14 cellular contexts compared by ENCODE assay signal in the genomic region with DNA sequence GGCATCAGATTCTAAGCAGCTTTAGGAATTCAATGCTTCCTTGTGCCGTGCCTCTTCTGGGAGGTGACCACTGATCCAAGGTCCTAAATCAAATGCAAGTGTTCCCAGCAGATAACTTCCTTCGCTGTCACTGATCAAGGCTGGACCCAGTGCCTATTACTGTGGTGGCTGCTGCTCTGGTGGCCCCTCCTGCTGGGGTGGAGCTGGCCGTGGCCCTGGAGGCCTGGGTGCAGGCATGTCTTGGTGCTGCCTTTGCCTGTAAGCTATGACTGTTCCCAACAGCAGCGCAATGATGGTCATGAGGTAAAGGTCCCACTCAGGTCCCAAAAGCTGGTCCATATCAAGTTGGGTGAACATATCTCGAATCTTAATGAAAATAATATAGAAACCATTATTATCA. TPM values are rescaled to one million over a fixed set of nuclear protein-coding genes. Genes with fewer than 3 reads are reported as not detected.
DNase-seq lines count a peak whose midpoint lies in the region; ATAC-seq lines count a peak whose summit lies in the region.
"Had no signal": no experiment of that assay in that cellular context is flagged by ENCODE, and none has a peak within 500 bp of the region (broad histone marks: within the 10 kb centered on the region; RNA-seq: fewer than 3 reads in every experiment).

No MANE protein-coding gene starts in this region.

- H3K4me1 ChIP-seq in naive thymus-derived CD4-positive, alpha-beta T cell (ENCODE audit: control insufficient read depth in 2 of 2, insufficient read depth in 2 of 2, low read length in 2 of 2) = peaks cover 12 to 14% of the 10 kb centered on the region in 2 donors
- H3K4me1 ChIP-seq: HAP-1 had no signal

- H3K27ac Mint-ChIP-seq in activated naive CD8-positive, alpha-beta T cell treated with anti-CD3 and anti-CD28 coated beads, Interleukin-2, amount 50 U/mL, for 24 hours = peak overlapping the region; percentile 35
- H3K27ac Mint-ChIP-seq in activated naive CD8-positive, alpha-beta T cell treated with anti-CD3 and anti-CD28 coated beads for 36 hours = no peak overlapping the region
- H3K27ac Mint-ChIP-seq in T-cell = peak overlapping the region; percentile 15 to 28
- peak overlapping the region in 5 of 9 donors; percentile 2 to 72 (median 36) for H3K27ac Mint-ChIP-seq in naive thymus-derived CD4-positive, alpha-beta T cell

- no peak for ATAC-seq in activated naive CD8-positive, alpha-beta T cell treated with anti-CD3 and anti-CD28 coated beads, Interleukin-2, amount 50 U/mL, for 24 hours
- no peak for ATAC-seq in T-cell (replicated peaks in 1 of 4)
- ATAC-seq in naive thymus-derived CD4-positive, alpha-beta T cell = no peak
- no peak for ATAC-seq in GM19035 (IDR thresholded peaks at IDR 0.05; ENCODE audit: unreplicated experiment)
- ATAC-seq: GM12878 had no signal

- no peaks in the 10 kb centered on the region for H3K27me3 Mint-ChIP-seq in activated naive CD8-positive, alpha-beta T cell treated with anti-CD3 and anti-CD28 coated beads, Interleukin-2, amount 50 U/mL, for 24 hours
- H3K27me3 Mint-ChIP-seq in activated naive CD8-positive, alpha-beta T cell treated with anti-CD3 and anti-CD28 coated beads for 36 hours = no peaks in the 10 kb centered on the region
- no peaks in the 10 kb centered on the region for H3K27me3 Mint-ChIP-seq in T-cell
- no peaks in the 10 kb centered on the region for H3K27me3 Mint-ChIP-seq in naive thymus-derived CD4-positive, alpha-beta T cell
- H3K27me3 Mint-ChIP-seq: CD4-positive, CD25-positive, alpha-beta regulatory T cell had no signal

- no peak overlapping the region for H3K27ac ChIP-seq in naive thymus-derived CD4-positive, alpha-beta T cell (ENCODE audit: low read depth, low read length)
- H3K27ac ChIP-seq: BLaER1 treated with 17β-estradiol and CSF1 and Interleukin-3, amounts not matched to agents 10 nM and 100 nM had no signal

- no peak overlapping the region for H3K4me3 ChIP-seq in naive thymus-derived CD4-positive, alpha-beta T cell (ENCODE audit: low read length)
- H3K4me3 ChIP-seq: BLaER1 treated with 17β-estradiol and CSF1 and Interleukin-3, amounts not matched to agents 10 nM and 100 nM; GM12878; HAP-1 had no signal

- POLR2A ChIA-PET in T-cell (lab: Charles Lee) = interaction anchor here in 1 of 2 donors (0.6 kb wide), 1 partner anchor 53 kb away, joined by 3 read pairs; no protein-coding TSS in a partner anchor
- POLR2A ChIA-PET in naive thymus-derived CD4-positive, alpha-beta T cell (lab: Charles Lee) = no interaction called here

- CTCF ChIA-PET in T-cell (lab: Charles Lee) = interaction anchor here (0.6 to 1.6 kb wide), 4 partner anchors 12 to 483 kb away, joined by 3 to 9 read pairs (median 4); no protein-coding TSS in a partner anchor
- CTCF ChIA-PET in naive thymus-derived CD4-positive, alpha-beta T cell (lab: Charles Lee) = no interaction called here

- H3K27me3 ChIP-seq in naive thymus-derived CD4-positive, alpha-beta T cell (ENCODE audit: control insufficient read depth in 2 of 2, insufficient read depth in 2 of 2, low read length in 2 of 2) = no peaks in the 10 kb centered on the region
- H3K27me3 ChIP-seq: BLaER1 treated with 17β-estradiol and CSF1 and Interleukin-3, amounts not matched to agents 10 nM and 100 nM had no signal

- H3K9me3 Mint-ChIP-seq in activated naive CD8-positive, alpha-beta T cell treated with anti-CD3 and anti-CD28 coated beads, Interleukin-2, amount 50 U/mL, for 24 hours = no peaks in the 10 kb centered on the region
- no peaks in the 10 kb centered on the region for H3K9me3 Mint-ChIP-seq in activated naive CD8-positive, alpha-beta T cell treated with anti-CD3 and anti-CD28 coated beads for 36 hours
- no peaks in the 10 kb centered on the region for H3K9me3 Mint-ChIP-seq in T-cell
- H3K9me3 Mint-ChIP-seq in naive thymus-derived CD4-positive, alpha-beta T cell = no peaks in the 10 kb centered on the region
- H3K9me3 Mint-ChIP-seq: CD4-positive, CD25-positive, alpha-beta regulatory T cell had no signal

- H3K4me3 Mint-ChIP-seq in activated naive CD8-positive, alpha-beta T cell treated with anti-CD3 and anti-CD28 coated beads, Interleukin-2, amount 50 U/mL, for 24 hours = no peak overlapping the region
- no peak overlapping the region for H3K4me3 Mint-ChIP-seq in activated naive CD8-positive, alpha-beta T cell treated with anti-CD3 and anti-CD28 coated beads for 36 hours
- no peak overlapping the region for H3K4me3 Mint-ChIP-seq in T-cell
- H3K4me3 Mint-ChIP-seq in naive thymus-derived CD4-positive, alpha-beta T cell = no peak overlapping the region
- H3K4me3 Mint-ChIP-seq: CD4-positive, CD25-positive, alpha-beta regulatory T cell had no signal

- peaks cover 0 to 48% (median 10%) of the 10 kb centered on the region in 3 experiments for H3K36me3 ChIP-seq in naive thymus-derived CD4-positive, alpha-beta T cell (ENCODE audit: control insufficient read depth in 2 of 3, insufficient read depth in 3 of 3, low read length in 3 of 3)

- no peak for DNase-seq in activated naive CD8-positive, alpha-beta T cell treated with anti-CD3 and anti-CD28 coated beads, Interleukin-2, amount 50 U/mL, for 24 hours
- no peak for DNase-seq in activated naive CD8-positive, alpha-beta T cell treated with anti-CD3 and anti-CD28 coated beads for 36 hours
- DNase-seq in T-cell (no peak), NCI-H526 (lab: John Stamatoyannopoulos, UW) (no peak), medulla oblongata (ENCODE audit: extremely low spot score) (no peak)
- DNase-seq in naive thymus-derived CD4-positive, alpha-beta T cell = no peak
- DNase-seq: ACHN; Calu3; CD4-positive, CD25-positive, alpha-beta regulatory T cell; DMS 273 treated with DMSO at 0.1 percent for 48 hours had no signal

- H3K9me3 ChIP-seq in naive thymus-derived CD4-positive, alpha-beta T cell (ENCODE audit: control insufficient read depth in 2 of 3, low read length in 3 of 3) = no peaks in the 10 kb centered on the region
- H3K9me3 ChIP-seq: BLaER1 treated with 17β-estradiol and CSF1 and Interleukin-3, amounts not matched to agents 10 nM and 100 nM; HAP-1 had no signal

- peaks cover 45% of the 10 kb centered on the region for H3K36me3 Mint-ChIP-seq in activated naive CD8-positive, alpha-beta T cell treated with anti-CD3 and anti-CD28 coated beads, Interleukin-2, amount 50 U/mL, for 24 hours (ENCODE audit: low read depth)
- peaks cover 70% of the 10 kb centered on the region for H3K36me3 Mint-ChIP-seq in activated naive CD8-positive, alpha-beta T cell treated with anti-CD3 and anti-CD28 coated beads for 36 hours
- H3K36me3 Mint-ChIP-seq in T-cell = peaks cover 37% of the 10 kb centered on the region
- peaks cover 4 to 52% (median 20%) of the 10 kb centered on the region in 5 donors for H3K36me3 Mint-ChIP-seq in naive thymus-derived CD4-positive, alpha-beta T cell

- intact Hi-C loops in naive thymus-derived CD4-positive, alpha-beta T cell (cut with micrococcal nuclease) = no loop called here

- H3K4me1 Mint-ChIP-seq in activated naive CD8-positive, alpha-beta T cell treated with anti-CD3 and anti-CD28 coated beads, Interleukin-2, amount 50 U/mL, for 24 hours = peaks cover 36% of the 10 kb centered on the region
- peaks cover 41% of the 10 kb centered on the region for H3K4me1 Mint-ChIP-seq in activated naive CD8-positive, alpha-beta T cell treated with anti-CD3 and anti-CD28 coated beads for 36 hours
- peaks cover 26 to 34% (median 33%) of the 10 kb centered on the region in 3 donors for H3K4me1 Mint-ChIP-seq in T-cell
- peaks cover 19 to 38% (median 32%) of the 10 kb centered on the region in 7 donors for H3K4me1 Mint-ChIP-seq in naive thymus-derived CD4-positive, alpha-beta T cell

RNA-seq across cellular contexts. Expression of a gene that starts 56.8 kb away (rescaled TPM):
- 10 to 100 TPM; 56.0 to 58.7 TPM for total RNA-seq in activated naive CD8-positive, alpha-beta T cell treated with anti-CD3 and anti-CD28 coated beads for 36 hours
- 10 to 100 TPM; 44.2 to 55.2 (median 52.7) TPM for total RNA-seq in T-cell
- total RNA-seq in naive thymus-derived CD4-positive, alpha-beta T cell = 10 to 100 TPM; 43.5 to 72.2 (median 57.0) TPM
- polyA plus RNA-seq in naive thymus-derived CD4-positive, alpha-beta T cell = 10 to 100 TPM; 15.4 to 17.7 TPM
